In the genomic region with DNA sequence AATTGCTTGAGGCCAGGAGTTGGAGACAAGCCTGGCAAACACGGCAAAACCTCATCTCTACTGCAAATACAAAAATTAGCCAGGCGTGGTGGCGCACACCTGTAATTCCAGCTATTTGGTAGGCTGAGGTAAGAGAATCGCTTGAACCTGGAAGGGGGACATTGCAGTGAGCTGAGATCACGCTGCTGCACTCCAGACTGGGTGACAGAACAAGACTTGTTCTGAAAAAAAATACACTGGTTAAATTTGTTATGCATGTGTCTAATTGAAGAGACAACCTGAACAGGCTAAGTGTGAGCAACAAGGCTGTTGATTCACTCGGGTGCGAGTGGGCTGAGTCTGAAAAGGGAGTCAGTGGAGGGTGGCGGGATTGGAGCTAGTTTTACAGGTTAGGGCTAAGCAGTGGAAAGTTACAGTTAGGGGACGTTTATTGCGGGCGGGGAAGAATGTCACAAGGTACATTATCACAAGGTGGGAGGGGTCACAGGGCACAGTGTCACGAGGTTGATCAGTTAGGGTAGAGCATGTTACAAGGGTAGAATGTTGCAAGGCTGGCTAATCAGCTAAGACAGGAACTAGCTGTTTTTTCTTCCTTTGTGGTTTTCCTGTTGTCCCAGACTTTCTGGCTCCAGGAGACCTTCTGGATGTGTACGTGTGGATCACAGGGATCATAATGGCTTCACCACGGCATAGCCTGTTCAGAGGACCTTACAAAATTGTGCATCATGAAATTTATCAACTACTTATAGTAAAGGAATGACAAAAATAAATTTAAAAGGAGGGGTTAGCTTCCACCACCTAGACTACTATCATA, we compare ENCODE assay signal across 1 cellular context.
A peak's percentile ranks its signal among the peaks of the same experiment; 100 is the strongest.
TF ChIP-seq lines count a peak whose summit lies in the region.

No MANE protein-coding gene starts in this region.

TF ChIP-seq in K562, 482 proteins besides CTCF, POLR2A, EP300 and RAD21 (continued from another document and continues in another):
- TF ChIP-seq, protein P1, sequence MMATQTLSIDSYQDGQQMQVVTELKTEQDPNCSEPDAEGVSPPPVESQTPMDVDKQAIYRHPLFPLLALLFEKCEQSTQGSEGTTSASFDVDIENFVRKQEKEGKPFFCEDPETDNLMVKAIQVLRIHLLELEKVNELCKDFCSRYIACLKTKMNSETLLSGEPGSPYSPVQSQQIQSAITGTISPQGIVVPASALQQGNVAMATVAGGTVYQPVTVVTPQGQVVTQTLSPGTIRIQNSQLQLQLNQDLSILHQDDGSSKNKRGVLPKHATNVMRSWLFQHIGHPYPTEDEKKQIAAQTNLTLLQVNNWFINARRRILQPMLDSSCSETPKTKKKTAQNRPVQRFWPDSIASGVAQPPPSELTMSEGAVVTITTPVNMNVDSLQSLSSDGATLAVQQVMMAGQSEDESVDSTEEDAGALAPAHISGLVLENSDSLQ (IDR thresholded peaks at IDR 0.05) = peak; percentile 63
- TF ChIP-seq GABPA (tag; conservative IDR thresholded peaks at IDR 0.05; ENCODE audit: low read depth) = peak; percentile 66
- TF ChIP-seq KLF10 (CRISPR knock-in tag; IDR thresholded peaks at IDR 0.05) = no peak
- TF ChIP-seq NEUROD1 (IDR thresholded peaks at IDR 0.05; ENCODE audit: borderline replicate concordance, low read depth, low read length, partially characterized antibody) = peak; percentile 29
- TF ChIP-seq HIVEP1 (CRISPR knock-in tag; IDR thresholded peaks at IDR 0.05) = peak; percentile 75
- TF ChIP-seq, protein P2, sequence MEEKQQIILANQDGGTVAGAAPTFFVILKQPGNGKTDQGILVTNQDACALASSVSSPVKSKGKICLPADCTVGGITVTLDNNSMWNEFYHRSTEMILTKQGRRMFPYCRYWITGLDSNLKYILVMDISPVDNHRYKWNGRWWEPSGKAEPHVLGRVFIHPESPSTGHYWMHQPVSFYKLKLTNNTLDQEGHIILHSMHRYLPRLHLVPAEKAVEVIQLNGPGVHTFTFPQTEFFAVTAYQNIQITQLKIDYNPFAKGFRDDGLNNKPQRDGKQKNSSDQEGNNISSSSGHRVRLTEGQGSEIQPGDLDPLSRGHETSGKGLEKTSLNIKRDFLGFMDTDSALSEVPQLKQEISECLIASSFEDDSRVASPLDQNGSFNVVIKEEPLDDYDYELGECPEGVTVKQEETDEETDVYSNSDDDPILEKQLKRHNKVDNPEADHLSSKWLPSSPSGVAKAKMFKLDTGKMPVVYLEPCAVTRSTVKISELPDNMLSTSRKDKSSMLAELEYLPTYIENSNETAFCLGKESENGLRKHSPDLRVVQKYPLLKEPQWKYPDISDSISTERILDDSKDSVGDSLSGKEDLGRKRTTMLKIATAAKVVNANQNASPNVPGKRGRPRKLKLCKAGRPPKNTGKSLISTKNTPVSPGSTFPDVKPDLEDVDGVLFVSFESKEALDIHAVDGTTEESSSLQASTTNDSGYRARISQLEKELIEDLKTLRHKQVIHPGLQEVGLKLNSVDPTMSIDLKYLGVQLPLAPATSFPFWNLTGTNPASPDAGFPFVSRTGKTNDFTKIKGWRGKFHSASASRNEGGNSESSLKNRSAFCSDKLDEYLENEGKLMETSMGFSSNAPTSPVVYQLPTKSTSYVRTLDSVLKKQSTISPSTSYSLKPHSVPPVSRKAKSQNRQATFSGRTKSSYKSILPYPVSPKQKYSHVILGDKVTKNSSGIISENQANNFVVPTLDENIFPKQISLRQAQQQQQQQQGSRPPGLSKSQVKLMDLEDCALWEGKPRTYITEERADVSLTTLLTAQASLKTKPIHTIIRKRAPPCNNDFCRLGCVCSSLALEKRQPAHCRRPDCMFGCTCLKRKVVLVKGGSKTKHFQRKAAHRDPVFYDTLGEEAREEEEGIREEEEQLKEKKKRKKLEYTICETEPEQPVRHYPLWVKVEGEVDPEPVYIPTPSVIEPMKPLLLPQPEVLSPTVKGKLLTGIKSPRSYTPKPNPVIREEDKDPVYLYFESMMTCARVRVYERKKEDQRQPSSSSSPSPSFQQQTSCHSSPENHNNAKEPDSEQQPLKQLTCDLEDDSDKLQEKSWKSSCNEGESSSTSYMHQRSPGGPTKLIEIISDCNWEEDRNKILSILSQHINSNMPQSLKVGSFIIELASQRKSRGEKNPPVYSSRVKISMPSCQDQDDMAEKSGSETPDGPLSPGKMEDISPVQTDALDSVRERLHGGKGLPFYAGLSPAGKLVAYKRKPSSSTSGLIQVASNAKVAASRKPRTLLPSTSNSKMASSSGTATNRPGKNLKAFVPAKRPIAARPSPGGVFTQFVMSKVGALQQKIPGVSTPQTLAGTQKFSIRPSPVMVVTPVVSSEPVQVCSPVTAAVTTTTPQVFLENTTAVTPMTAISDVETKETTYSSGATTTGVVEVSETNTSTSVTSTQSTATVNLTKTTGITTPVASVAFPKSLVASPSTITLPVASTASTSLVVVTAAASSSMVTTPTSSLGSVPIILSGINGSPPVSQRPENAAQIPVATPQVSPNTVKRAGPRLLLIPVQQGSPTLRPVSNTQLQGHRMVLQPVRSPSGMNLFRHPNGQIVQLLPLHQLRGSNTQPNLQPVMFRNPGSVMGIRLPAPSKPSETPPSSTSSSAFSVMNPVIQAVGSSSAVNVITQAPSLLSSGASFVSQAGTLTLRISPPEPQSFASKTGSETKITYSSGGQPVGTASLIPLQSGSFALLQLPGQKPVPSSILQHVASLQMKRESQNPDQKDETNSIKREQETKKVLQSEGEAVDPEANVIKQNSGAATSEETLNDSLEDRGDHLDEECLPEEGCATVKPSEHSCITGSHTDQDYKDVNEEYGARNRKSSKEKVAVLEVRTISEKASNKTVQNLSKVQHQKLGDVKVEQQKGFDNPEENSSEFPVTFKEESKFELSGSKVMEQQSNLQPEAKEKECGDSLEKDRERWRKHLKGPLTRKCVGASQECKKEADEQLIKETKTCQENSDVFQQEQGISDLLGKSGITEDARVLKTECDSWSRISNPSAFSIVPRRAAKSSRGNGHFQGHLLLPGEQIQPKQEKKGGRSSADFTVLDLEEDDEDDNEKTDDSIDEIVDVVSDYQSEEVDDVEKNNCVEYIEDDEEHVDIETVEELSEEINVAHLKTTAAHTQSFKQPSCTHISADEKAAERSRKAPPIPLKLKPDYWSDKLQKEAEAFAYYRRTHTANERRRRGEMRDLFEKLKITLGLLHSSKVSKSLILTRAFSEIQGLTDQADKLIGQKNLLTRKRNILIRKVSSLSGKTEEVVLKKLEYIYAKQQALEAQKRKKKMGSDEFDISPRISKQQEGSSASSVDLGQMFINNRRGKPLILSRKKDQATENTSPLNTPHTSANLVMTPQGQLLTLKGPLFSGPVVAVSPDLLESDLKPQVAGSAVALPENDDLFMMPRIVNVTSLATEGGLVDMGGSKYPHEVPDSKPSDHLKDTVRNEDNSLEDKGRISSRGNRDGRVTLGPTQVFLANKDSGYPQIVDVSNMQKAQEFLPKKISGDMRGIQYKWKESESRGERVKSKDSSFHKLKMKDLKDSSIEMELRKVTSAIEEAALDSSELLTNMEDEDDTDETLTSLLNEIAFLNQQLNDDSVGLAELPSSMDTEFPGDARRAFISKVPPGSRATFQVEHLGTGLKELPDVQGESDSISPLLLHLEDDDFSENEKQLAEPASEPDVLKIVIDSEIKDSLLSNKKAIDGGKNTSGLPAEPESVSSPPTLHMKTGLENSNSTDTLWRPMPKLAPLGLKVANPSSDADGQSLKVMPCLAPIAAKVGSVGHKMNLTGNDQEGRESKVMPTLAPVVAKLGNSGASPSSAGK (IDR thresholded peaks at IDR 0.05) = peak; percentile 65
- TF ChIP-seq CBX8 (IDR thresholded peaks at IDR 0.05; ENCODE audit: borderline replicate concordance, extremely low read depth, low read depth, low read length, poor library complexity, severe bottlenecking) = no peak
- TF ChIP-seq, protein P3, sequence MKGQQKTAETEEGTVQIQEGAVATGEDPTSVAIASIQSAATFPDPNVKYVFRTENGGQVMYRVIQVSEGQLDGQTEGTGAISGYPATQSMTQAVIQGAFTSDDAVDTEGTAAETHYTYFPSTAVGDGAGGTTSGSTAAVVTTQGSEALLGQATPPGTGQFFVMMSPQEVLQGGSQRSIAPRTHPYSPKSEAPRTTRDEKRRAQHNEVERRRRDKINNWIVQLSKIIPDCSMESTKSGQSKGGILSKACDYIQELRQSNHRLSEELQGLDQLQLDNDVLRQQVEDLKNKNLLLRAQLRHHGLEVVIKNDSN (CRISPR knock-in tag; IDR thresholded peaks at IDR 0.05) = peak; percentile 85
- TF ChIP-seq TCF3 (CRISPR knock-in tag; IDR thresholded peaks at IDR 0.05) = peak; percentile 81
- TF ChIP-seq FOXK1 (CRISPR knock-in tag; IDR thresholded peaks at IDR 0.05; ENCODE audit: borderline replicate concordance) = peak; percentile 68; the same call in 1 of the 2 replicates
- TF ChIP-seq, protein P4, sequence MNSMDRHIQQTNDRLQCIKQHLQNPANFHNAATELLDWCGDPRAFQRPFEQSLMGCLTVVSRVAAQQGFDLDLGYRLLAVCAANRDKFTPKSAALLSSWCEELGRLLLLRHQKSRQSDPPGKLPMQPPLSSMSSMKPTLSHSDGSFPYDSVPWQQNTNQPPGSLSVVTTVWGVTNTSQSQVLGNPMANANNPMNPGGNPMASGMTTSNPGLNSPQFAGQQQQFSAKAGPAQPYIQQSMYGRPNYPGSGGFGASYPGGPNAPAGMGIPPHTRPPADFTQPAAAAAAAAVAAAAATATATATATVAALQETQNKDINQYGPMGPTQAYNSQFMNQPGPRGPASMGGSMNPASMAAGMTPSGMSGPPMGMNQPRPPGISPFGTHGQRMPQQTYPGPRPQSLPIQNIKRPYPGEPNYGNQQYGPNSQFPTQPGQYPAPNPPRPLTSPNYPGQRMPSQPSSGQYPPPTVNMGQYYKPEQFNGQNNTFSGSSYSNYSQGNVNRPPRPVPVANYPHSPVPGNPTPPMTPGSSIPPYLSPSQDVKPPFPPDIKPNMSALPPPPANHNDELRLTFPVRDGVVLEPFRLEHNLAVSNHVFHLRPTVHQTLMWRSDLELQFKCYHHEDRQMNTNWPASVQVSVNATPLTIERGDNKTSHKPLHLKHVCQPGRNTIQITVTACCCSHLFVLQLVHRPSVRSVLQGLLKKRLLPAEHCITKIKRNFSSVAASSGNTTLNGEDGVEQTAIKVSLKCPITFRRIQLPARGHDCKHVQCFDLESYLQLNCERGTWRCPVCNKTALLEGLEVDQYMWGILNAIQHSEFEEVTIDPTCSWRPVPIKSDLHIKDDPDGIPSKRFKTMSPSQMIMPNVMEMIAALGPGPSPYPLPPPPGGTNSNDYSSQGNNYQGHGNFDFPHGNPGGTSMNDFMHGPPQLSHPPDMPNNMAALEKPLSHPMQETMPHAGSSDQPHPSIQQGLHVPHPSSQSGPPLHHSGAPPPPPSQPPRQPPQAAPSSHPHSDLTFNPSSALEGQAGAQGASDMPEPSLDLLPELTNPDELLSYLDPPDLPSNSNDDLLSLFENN (IDR thresholded peaks at IDR 0.05; ENCODE audit: low read depth in 2 of 2, low read length in 2 of 2) = peak in 1 of 2 experiments; percentile 50; a peak in 1 of 4 replicates
- TF ChIP-seq CBFA2T3 (IDR thresholded peaks at IDR 0.05) = peak; percentile 78
- 0 out of 2 replicates have a peak, but pooled peaks have one; percentile 29 for TF ChIP-seq ZNF263 (CRISPR knock-in tag; IDR thresholded peaks at IDR 0.05; ENCODE audit: borderline replicate concordance)
- TF ChIP-seq ZNF324 (CRISPR knock-in tag; IDR thresholded peaks at IDR 0.05) = peak; percentile 28; the same call in 1 of the 2 replicates
- TF ChIP-seq ATF1 (CRISPR knock-in tag; IDR thresholded peaks at IDR 0.05) = no peak
- peak; percentile 82 for TF ChIP-seq ATF1 (tag; IDR thresholded peaks at IDR 0.05)
- TF ChIP-seq ZNF445 (CRISPR knock-in tag; IDR thresholded peaks at IDR 0.05; ENCODE audit: low read depth) = no peak
- no peak for TF ChIP-seq RBM14 (IDR thresholded peaks at IDR 0.05; ENCODE audit: borderline replicate concordance, insufficient read depth, low read depth, low read length)
- no peak; the same call in none of the 2 replicates for TF ChIP-seq MTA2 (IDR thresholded peaks at IDR 0.05; ENCODE audit: low read depth)
- TF ChIP-seq CHD1 (IDR thresholded peaks at IDR 0.05; ENCODE audit: low read length) = no peak
- no peak for TF ChIP-seq SRSF3 (IDR thresholded peaks at IDR 0.05; ENCODE audit: insufficient read depth, low read length)
- TF ChIP-seq ZNF224 (CRISPR knock-in tag; IDR thresholded peaks at IDR 0.05) = 0 out of 2 replicates have a peak, but pooled peaks have one; percentile 30
- no peak for TF ChIP-seq ZNF696 (CRISPR knock-in tag; conservative IDR thresholded peaks at IDR 0.05)
- no peak for TF ChIP-seq CHD4 (IDR thresholded peaks at IDR 0.05; ENCODE audit: insufficient read depth, insufficient replicate concordance, low read depth, low read length, poor library complexity, severe bottlenecking)
- peak; percentile 62 for TF ChIP-seq FOSL1 (tag; conservative IDR thresholded peaks at IDR 0.05)
- TF ChIP-seq ZBTB1 (CRISPR knock-in tag; IDR thresholded peaks at IDR 0.05; ENCODE audit: borderline replicate concordance, low read depth) = no peak
- peak in 1 of 2 experiments; percentile 51; a peak in 2 of 4 replicates for TF ChIP-seq RCOR1 (IDR thresholded peaks at IDR 0.05; ENCODE audit: borderline replicate concordance in 1 of 2, low read depth in 2 of 2, low read length in 2 of 2)
- 0 out of 2 replicates have a peak, but pooled peaks have one; percentile 55 for TF ChIP-seq KLF1 (tag; IDR thresholded peaks at IDR 0.05)
- TF ChIP-seq, protein P5, sequence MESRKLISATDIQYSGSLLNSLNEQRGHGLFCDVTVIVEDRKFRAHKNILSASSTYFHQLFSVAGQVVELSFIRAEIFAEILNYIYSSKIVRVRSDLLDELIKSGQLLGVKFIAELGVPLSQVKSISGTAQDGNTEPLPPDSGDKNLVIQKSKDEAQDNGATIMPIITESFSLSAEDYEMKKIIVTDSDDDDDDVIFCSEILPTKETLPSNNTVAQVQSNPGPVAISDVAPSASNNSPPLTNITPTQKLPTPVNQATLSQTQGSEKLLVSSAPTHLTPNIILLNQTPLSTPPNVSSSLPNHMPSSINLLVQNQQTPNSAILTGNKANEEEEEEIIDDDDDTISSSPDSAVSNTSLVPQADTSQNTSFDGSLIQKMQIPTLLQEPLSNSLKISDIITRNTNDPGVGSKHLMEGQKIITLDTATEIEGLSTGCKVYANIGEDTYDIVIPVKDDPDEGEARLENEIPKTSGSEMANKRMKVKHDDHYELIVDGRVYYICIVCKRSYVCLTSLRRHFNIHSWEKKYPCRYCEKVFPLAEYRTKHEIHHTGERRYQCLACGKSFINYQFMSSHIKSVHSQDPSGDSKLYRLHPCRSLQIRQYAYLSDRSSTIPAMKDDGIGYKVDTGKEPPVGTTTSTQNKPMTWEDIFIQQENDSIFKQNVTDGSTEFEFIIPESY (CRISPR knock-in tag; IDR thresholded peaks at IDR 0.05) = peak; percentile 26; the same call in 1 of the 2 replicates
- peak; percentile 60; the same call in 1 of the 2 replicates for TF ChIP-seq MYNN (IDR thresholded peaks at IDR 0.05)
- no peak for TF ChIP-seq MYNN (CRISPR knock-in tag; IDR thresholded peaks at IDR 0.05)
- no peak for TF ChIP-seq KAT2B (IDR thresholded peaks at IDR 0.05; ENCODE audit: low read depth, low read length)
- 0 out of 2 replicates have a peak, but pooled peaks have one; percentile 21 for TF ChIP-seq ZNF76 (CRISPR knock-in tag; IDR thresholded peaks at IDR 0.05; ENCODE audit: borderline replicate concordance)
- TF ChIP-seq TARDBP (IDR thresholded peaks at IDR 0.05) = no peak
- TF ChIP-seq BHLHE40 (IDR thresholded peaks at IDR 0.05; ENCODE audit: low read length) = peak; percentile 56
- TF ChIP-seq RBM39 (optimal IDR thresholded peaks at IDR 0.05; ENCODE audit: low read depth, low read length) = no peak
- peak; percentile 86 for TF ChIP-seq RAD51 (IDR thresholded peaks at IDR 0.05; ENCODE audit: borderline replicate concordance, low read depth)
- TF ChIP-seq ZNF766 (CRISPR knock-in tag; conservative IDR thresholded peaks at IDR 0.05) = peak; percentile 75
- TF ChIP-seq ZC3H4 (CRISPR knock-in tag; IDR thresholded peaks at IDR 0.05; ENCODE audit: borderline replicate concordance) = no peak
- TF ChIP-seq FOXA3 (CRISPR knock-in tag; conservative IDR thresholded peaks at IDR 0.05 in 1 of 2, IDR thresholded peaks at IDR 0.05 in 1 of 2) = peak; percentile 62 to 69; a peak in 3 of 4 replicates
- peak; percentile 51 for TF ChIP-seq CCNT2 (IDR thresholded peaks at IDR 0.05; ENCODE audit: borderline replicate concordance, extremely low read depth, insufficient read length, low read depth, low read length)
